Comparison of ENCODE assay signal across 8 cellular contexts in genomic region chr3:113697192-113698090, GRCh38. TPM values are rescaled to one million over a fixed set of nuclear protein-coding genes. Genes with fewer than 3 reads are reported as not detected.
DNase-seq lines count a peak whose midpoint lies in the region; ATAC-seq and TF ChIP-seq lines count a peak whose summit lies in the region.

No MANE protein-coding gene starts in this region.

- H3K4ac ChIP-seq in IMR-90 (ENCODE audit: low read depth, low read length): peak overlapping the region; percentile 99

- H2BK5ac ChIP-seq in IMR-90 (ENCODE audit: low read depth, low read length, poor library complexity, severe bottlenecking): peak overlapping the region; percentile 98

- dilution Hi-C loops in IMR-90 (cut with HindIII; ENCODE audit: low sequenced_read_pairs, unreplicated experiment): no loop called here

- H2BK120ac ChIP-seq in IMR-90 (ENCODE audit: low read depth, low read length): peak overlapping the region; percentile 96

- no TSS peak for BruUV-seq in IMR-90 (replicated peaks; lab: Mats Ljungman, UMichigan)

- H2BK20ac ChIP-seq in IMR-90 (ENCODE audit: low read depth, low read length): peak overlapping the region; percentile 69; the same call in 1 of the 2 replicates

- CTCF ChIA-PET in IMR-90 (lab: Yijun Ruan, JAX): no interaction called here

- H4K20me1 ChIP-seq in IMR-90 (ENCODE audit: insufficient read depth, low read length): no peaks in the 10 kb centered on the region

- H2AFZ ChIP-seq in IMR-90 (replicated peaks; ENCODE audit: low read length, poor library complexity): peak overlapping the region; percentile 93

- H3K27me3 ChIP-seq in IMR-90 (ENCODE audit: control insufficient read depth, insufficient read depth, low read length) (no peaks in the 10 kb centered on the region), muscle layer of colon (ENCODE audit: control insufficient read depth in 1 of 2, insufficient read depth in 2 of 2, low read length in 2 of 2) (no peaks in the 10 kb centered on the region)

- H3K23ac ChIP-seq in IMR-90 (ENCODE audit: low read depth, low read length): peak overlapping the region; percentile 99

- peak overlapping the region; percentile 95 for H4K91ac ChIP-seq in IMR-90 (ENCODE audit: insufficient read depth, low read depth, low read length)

- H2AK5ac ChIP-seq in IMR-90 (ENCODE audit: low read depth, low read length): peak overlapping the region; percentile 78; the same call in 1 of the 2 replicates

- peak overlapping the region; percentile 62 for H3K4me3 ChIP-seq in IMR-90 (ENCODE audit: insufficient read depth, low read depth, low read length)
- peak overlapping the region; percentile 54 to 99 for H3K4me3 ChIP-seq in muscle layer of colon (ENCODE audit: low read depth in 1 of 2, low read length in 2 of 2)

- ATAC-seq in IMR-90 (ENCODE audit: low read depth): no peak
- no peak for ATAC-seq in GM18861 (IDR thresholded peaks at IDR 0.05; ENCODE audit: unreplicated experiment)

- no peaks in the 10 kb centered on the region; the same call in 1 of the 2 replicates for H3K9me1 ChIP-seq in IMR-90 (ENCODE audit: insufficient read depth, low read length)

- peak overlapping the region; percentile 100 for H3K14ac ChIP-seq in IMR-90 (replicated peaks; ENCODE audit: low read depth, low read length)

- no peak for TF ChIP-seq CTCF in IMR-90 (conservative IDR thresholded peaks at IDR 0.05; ENCODE audit: low read depth, low read length)

- H3K36me3 ChIP-seq in IMR-90 (ENCODE audit: control insufficient read depth, insufficient read depth, low read length) (no peaks in the 10 kb centered on the region), muscle layer of colon (ENCODE audit: insufficient read depth, low read length) (no peaks in the 10 kb centered on the region)

- DNase-seq in DMS79 treated with DMSO at 0.1 percent for 48 hours (lab: John Stamatoyannopoulos, UW) (peak; percentile 62), IMR-90 (peak; percentile 34), epithelial cell of prostate (ENCODE audit: low read depth, low spot score) (no peak), GF-D8 (lab: John Stamatoyannopoulos, UW) (no peak), T-helper 9 cell (no peak)
- DNase-seq in activated CD4-positive, alpha-beta T cell treated with anti-CD3 and anti-CD28 coated beads, Interleukin-2, amount 50 U/mL, for 1 hour: peak; percentile 13

- H3K9me3 ChIP-seq in IMR-90 (ENCODE audit: control insufficient read depth, insufficient read depth, low read length) (no peaks in the 10 kb centered on the region), muscle layer of colon (ENCODE audit: low read length) (no peaks in the 10 kb centered on the region)

- in situ Hi-C loops in IMR-90 (cut with MboI; ENCODE audit: low sequenced_read_pairs): no loop called here

- TF ChIP-seq RAD21 in IMR-90 (IDR thresholded peaks at IDR 0.05; ENCODE audit: low read length): no peak

- H3K56ac ChIP-seq in IMR-90 (ENCODE audit: extremely low read depth, insufficient read depth, low read length): peak overlapping the region; percentile 96

- WGBS in IMR-90 (ENCODE audit: extremely low coverage in 2 of 2, insufficient read length in 1 of 2), 2 experiments: 17% methylated on average over 1 of the region's 17 CpGs; no CpG with 5 or more reads in 1 of the 2 experiments

- peak overlapping the region; percentile 95 for H2BK15ac ChIP-seq in IMR-90 (ENCODE audit: low read depth, low read length)

- POLR2A ChIA-PET in IMR-90 (lab: Charles Lee; ENCODE audit: unreplicated experiment): no interaction called here

- intact Hi-C loops in IMR-90 (cut with micrococcal nuclease): no loop called here

- H3K4me1 ChIP-seq in IMR-90 (ENCODE audit: control insufficient read depth, insufficient read depth, low read length) (peaks cover 4% of the 10 kb centered on the region), muscle layer of colon (ENCODE audit: insufficient read depth, low read length) (peaks cover 21% of the 10 kb centered on the region)

- H3K79me1 ChIP-seq in IMR-90 (ENCODE audit: low read depth in 1 of 2, low read length in 2 of 2): peaks cover 23 to 39% of the 10 kb centered on the region in 2 experiments

- H3K18ac ChIP-seq in IMR-90 (ENCODE audit: low read depth, low read length): peak overlapping the region; percentile 77

- peak overlapping the region; percentile 94 for H4K5ac ChIP-seq in IMR-90 (ENCODE audit: low read depth, low read length)

- H3K27ac ChIP-seq in IMR-90 (ENCODE audit: insufficient read depth, low read length) (peak overlapping the region; percentile 90), epithelial cell of prostate (peak overlapping the region; percentile 82), muscle layer of colon (ENCODE audit: low read depth, low read length) (peak overlapping the region; percentile 84)

- H3K4me2 ChIP-seq in IMR-90 (ENCODE audit: low read depth, low read length): peak overlapping the region; percentile 95

- peak overlapping the region; percentile 94 for H2AK9ac ChIP-seq in IMR-90 (replicated peaks; ENCODE audit: low read depth, low read length, poor library complexity)

- H4K8ac ChIP-seq in IMR-90 (ENCODE audit: low read depth in 2 of 2, low read length in 2 of 2): peak overlapping the region; percentile 90 to 99

- TF ChIP-seq POLR2A in IMR-90 (IDR thresholded peaks at IDR 0.05; ENCODE audit: low read depth, low read length): no peak

- peak overlapping the region; percentile 92 for H3K9ac ChIP-seq in IMR-90 (ENCODE audit: low read depth, low read length)
- H3K9ac ChIP-seq in muscle layer of colon (ENCODE audit: low read length): peak overlapping the region; percentile 92

TF ChIP-seq in IMR-90, 13 proteins besides CTCF, POLR2A, EP300 and RAD21:
- TF ChIP-seq CEBPB (IDR thresholded peaks at IDR 0.05; ENCODE audit: low read depth, low read length) (no peak), MAZ (IDR thresholded peaks at IDR 0.05; ENCODE audit: borderline replicate concordance, low read depth, low read length) (no peak), RCOR1 (IDR thresholded peaks at IDR 0.05; ENCODE audit: insufficient replicate concordance, low read length) (no peak), BHLHE40 (IDR thresholded peaks at IDR 0.05; ENCODE audit: low read depth, low read length) (no peak), MAFK (IDR thresholded peaks at IDR 0.05; ENCODE audit: low read depth, low read length) (peak; percentile 5; the same call in 1 of the 2 replicates), USF2 (IDR thresholded peaks at IDR 0.05; ENCODE audit: low read depth, low read length) (no peak)

RNA-seq across cellular contexts. Expression of gene USF3, which starts 1.0 kb away (rescaled TPM):
- total RNA-seq in IMR-90 (2012; rRNA removed): 5.2 and 6.1 TPM in 2 replicates
- polyA plus RNA-seq in IMR-90 (2012; rRNA removed): 2.8 and 3.0 TPM in 2 replicates
- polyA plus RNA-seq in IMR-90 (2012; cell fraction: cytosol; rRNA removed): 0.74 and 0.76 TPM in 2 replicates
- polyA plus RNA-seq in IMR-90 (2012; cell fraction: nucleus; rRNA removed; ENCODE audit: low replicate concordance): 0.59 and 3.7 TPM in 2 replicates

RNA-seq across cellular contexts. Expression of gene NAA50, which starts 48.6 kb away (rescaled TPM):
- 115 and 125 TPM in 2 replicates for total RNA-seq in IMR-90 (2012; rRNA removed)
- polyA plus RNA-seq in IMR-90 (2012; rRNA removed): 30.5 and 42.4 TPM in 2 replicates
- 36.4 and 55.0 TPM in 2 replicates for polyA plus RNA-seq in IMR-90 (2012; cell fraction: cytosol; rRNA removed)
- 22.5 and 26.1 TPM in 2 replicates for polyA plus RNA-seq in IMR-90 (2012; cell fraction: nucleus; rRNA removed; ENCODE audit: low replicate concordance)

RNA-seq across cellular contexts. Expression of gene ATP6V1A, which starts 49.4 kb away (rescaled TPM):
- total RNA-seq in IMR-90 (2012; rRNA removed): 84.4 and 98.0 TPM in 2 replicates
- polyA plus RNA-seq in IMR-90 (2012; rRNA removed): 12.1 and 15.1 TPM in 2 replicates
- polyA plus RNA-seq in IMR-90 (2012; cell fraction: cytosol; rRNA removed): 5.3 and 6.9 TPM in 2 replicates
- 2.6 and 12.8 TPM in 2 replicates for polyA plus RNA-seq in IMR-90 (2012; cell fraction: nucleus; rRNA removed; ENCODE audit: low replicate concordance)

Comparison
In these comparisons a context has a peak if more than half of its experiments do, and no peak if none do; other contexts are left out.
1. DNase-seq: peak in DMS79 treated with DMSO at 0.1 percent for 48 hours (single experiment), IMR-90 (single experiment) and activated CD4-positive, alpha-beta T cell treated with anti-CD3 and anti-CD28 coated beads, Interleukin-2, amount 50 U/mL, for 1 hour (single experiment); none in epithelial cell of prostate (single experiment), GF-D8 (single experiment) and T-helper 9 cell (single experiment).
2. Peak in every context shown above with its lines, with median percentiles within 50 percentile points of each other: H3K27ac ChIP-seq.